16 cellular contexts compared by ENCODE assay signal in the genomic region with DNA sequence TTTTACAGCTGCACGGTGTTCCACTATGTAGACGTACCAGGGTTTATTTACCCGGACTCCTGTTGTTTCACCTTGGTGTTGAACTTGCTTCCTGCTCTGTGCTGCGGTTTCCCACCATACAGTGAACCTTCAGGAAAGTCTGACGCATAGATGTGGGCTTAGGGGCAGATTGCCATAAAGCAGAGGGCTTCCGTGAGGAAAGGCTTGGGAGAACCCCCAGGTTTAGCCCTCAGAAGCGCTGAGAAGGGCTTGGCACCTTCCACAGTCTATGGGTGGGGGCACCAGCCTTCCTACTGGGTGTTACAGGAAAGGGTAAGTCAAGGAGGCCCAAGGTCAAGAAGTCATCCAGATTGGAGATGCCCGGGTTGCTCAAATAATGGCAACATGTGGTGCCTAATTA. TPM values are rescaled to one million over a fixed set of nuclear protein-coding genes. Genes with fewer than 3 reads are reported as not detected.
DNase-seq lines count a peak whose midpoint lies in the region; ATAC-seq and TF ChIP-seq lines count a peak whose summit lies in the region.
"Had no signal": no experiment of that assay in that cellular context is flagged by ENCODE, and none has a peak within 500 bp of the region (broad histone marks: within the 10 kb centered on the region; RNA-seq: fewer than 3 reads in every experiment).

No MANE protein-coding gene starts in this region.

- DNase-seq in activated CD4-positive, alpha-beta T cell treated with anti-CD3 and anti-CD28 coated beads, Interleukin-2, amount 10 ng/mL, durations not matched to agents 24 days and 14 days = no peak
- DNase-seq in activated CD4-positive, alpha-beta T cell treated with anti-CD3 and anti-CD28 coated beads, Interleukin-2, amount 50 U/mL, for 4 hours = no peak
- DNase-seq in SK-N-MC (ENCODE audit: low read depth, low spot score) (no peak), fibroblast of mammary gland (ENCODE audit: low read depth) (peak; percentile 39), NCI-H1048 (lab: John Stamatoyannopoulos, UW) (no peak), RKO (ENCODE audit: low spot score) (no peak), GM10248 (ENCODE audit: extremely low spot score) (no peak)
- no peak for DNase-seq in stimulated activated effector memory CD8-positive, alpha-beta T cell treated with anti-CD3 and anti-CD28 coated beads, Interleukin-12 subunit alpha, Interleukin-12 subunit beta, amount 100 ng/mL, for 72 hours (ENCODE audit: low spot score in 2 of 2)
- DNase-seq: foreskin fibroblast, islet precursor cell, MG63, natural killer cell, NCI-H2227 treated with DMSO at 0.1 percent for 48 hours, T-helper 2 cell had no signal

- no peaks in the 10 kb centered on the region for H3K9me3 ChIP-seq in SK-N-MC (ENCODE audit: low read depth, low read length)
- H3K9me3 ChIP-seq: MG63 had no signal

- CTCF ChIA-PET in GM10248 (lab: Yijun Ruan, JAX) = interaction anchor here (1.2 to 4.4 kb wide), 2 partner anchors 28 to 40 kb away, joined by 3 to 21 read pairs; no protein-coding TSS in a partner anchor

- intact Hi-C loops in activated CD4-positive, alpha-beta T cell treated with anti-CD3 and anti-CD28 coated beads, Interleukin-2, amount 10 ng/mL, durations not matched to agents 24 days and 14 days (cut with micrococcal nuclease) = no loop called here

- POLR2A ChIA-PET in GM10248 (lab: Yijun Ruan, JAX) = no interaction called here

- peak overlapping the region; percentile 10 for H3K27ac Mint-ChIP-seq in activated CD4-positive, alpha-beta T cell treated with anti-CD3 and anti-CD28 coated beads, Interleukin-2, amount 10 ng/mL, durations not matched to agents 24 days and 14 days
- no peak overlapping the region for H3K27ac Mint-ChIP-seq in stimulated activated effector memory CD8-positive, alpha-beta T cell treated with anti-CD3 and anti-CD28 coated beads, Interleukin-12 subunit alpha, Interleukin-12 subunit beta, amount 100 ng/mL, for 72 hours
- H3K27ac Mint-ChIP-seq: activated naive CD4-positive, alpha-beta T cell treated with anti-CD3 and anti-CD28 coated beads, Interleukin-2, amount 50 U/mL, for 24 hours; natural killer cell had no signal

- H3K4me3 Mint-ChIP-seq in activated CD4-positive, alpha-beta T cell treated with anti-CD3 and anti-CD28 coated beads, Interleukin-2, amount 10 ng/mL, durations not matched to agents 24 days and 14 days = no peak overlapping the region
- H3K4me3 Mint-ChIP-seq in stimulated activated effector memory CD8-positive, alpha-beta T cell treated with anti-CD3 and anti-CD28 coated beads, Interleukin-12 subunit alpha, Interleukin-12 subunit beta, amount 100 ng/mL, for 72 hours = no peak overlapping the region
- H3K4me3 Mint-ChIP-seq: activated naive CD4-positive, alpha-beta T cell treated with anti-CD3 and anti-CD28 coated beads, Interleukin-2, amount 50 U/mL, for 24 hours; natural killer cell had no signal

- H3K9ac ChIP-seq in SK-N-MC (ENCODE audit: insufficient read length) = peak overlapping the region; percentile 69

- H3K36me3 ChIP-seq in SK-N-MC (ENCODE audit: insufficient read depth, low read length) = no peaks in the 10 kb centered on the region
- H3K36me3 ChIP-seq: MG63 had no signal

- H3K4me1 Mint-ChIP-seq in activated CD4-positive, alpha-beta T cell treated with anti-CD3 and anti-CD28 coated beads, Interleukin-2, amount 10 ng/mL, durations not matched to agents 24 days and 14 days = peaks cover 20% of the 10 kb centered on the region
- H3K4me1 Mint-ChIP-seq in stimulated activated effector memory CD8-positive, alpha-beta T cell treated with anti-CD3 and anti-CD28 coated beads, Interleukin-12 subunit alpha, Interleukin-12 subunit beta, amount 100 ng/mL, for 72 hours = peaks cover 33% of the 10 kb centered on the region
- H3K4me1 Mint-ChIP-seq: activated naive CD4-positive, alpha-beta T cell treated with anti-CD3 and anti-CD28 coated beads, Interleukin-2, amount 50 U/mL, for 24 hours; natural killer cell had no signal

- no peaks in the 10 kb centered on the region for H3K36me3 Mint-ChIP-seq in activated CD4-positive, alpha-beta T cell treated with anti-CD3 and anti-CD28 coated beads, Interleukin-2, amount 10 ng/mL, durations not matched to agents 24 days and 14 days (ENCODE audit: low read depth)
- no peaks in the 10 kb centered on the region for H3K36me3 Mint-ChIP-seq in stimulated activated effector memory CD8-positive, alpha-beta T cell treated with anti-CD3 and anti-CD28 coated beads, Interleukin-12 subunit alpha, Interleukin-12 subunit beta, amount 100 ng/mL, for 72 hours
- H3K36me3 Mint-ChIP-seq: activated naive CD4-positive, alpha-beta T cell treated with anti-CD3 and anti-CD28 coated beads, Interleukin-2, amount 50 U/mL, for 24 hours; natural killer cell had no signal

- peak; percentile 12 for ATAC-seq in stimulated activated effector memory CD8-positive, alpha-beta T cell treated with anti-CD3 and anti-CD28 coated beads, Interleukin-12 subunit alpha, Interleukin-12 subunit beta, amount 100 ng/mL, for 72 hours
- ATAC-seq: natural killer cell had no signal

- peak overlapping the region; percentile 94 for H3K27ac ChIP-seq in SK-N-MC

- H3K4me3 ChIP-seq in SK-N-MC (peak overlapping the region; percentile 64; the same call in 1 of the 2 replicates), fibroblast of mammary gland (ENCODE audit: control insufficient read depth, low read depth, low read length) (no peak overlapping the region)
- H3K4me3 ChIP-seq: coronary artery, MG63 had no signal

- H3K27me3 Mint-ChIP-seq in activated CD4-positive, alpha-beta T cell treated with anti-CD3 and anti-CD28 coated beads, Interleukin-2, amount 10 ng/mL, durations not matched to agents 24 days and 14 days = peaks cover 40% of the 10 kb centered on the region

- H3K9me3 Mint-ChIP-seq in activated CD4-positive, alpha-beta T cell treated with anti-CD3 and anti-CD28 coated beads, Interleukin-2, amount 10 ng/mL, durations not matched to agents 24 days and 14 days = no peaks in the 10 kb centered on the region
- H3K9me3 Mint-ChIP-seq in stimulated activated effector memory CD8-positive, alpha-beta T cell treated with anti-CD3 and anti-CD28 coated beads, Interleukin-12 subunit alpha, Interleukin-12 subunit beta, amount 100 ng/mL, for 72 hours = no peaks in the 10 kb centered on the region
- H3K9me3 Mint-ChIP-seq: activated naive CD4-positive, alpha-beta T cell treated with anti-CD3 and anti-CD28 coated beads, Interleukin-2, amount 50 U/mL, for 24 hours; natural killer cell had no signal

- TF ChIP-seq CTCF in fibroblast of mammary gland (conservative IDR thresholded peaks at IDR 0.05; ENCODE audit: control insufficient read depth, insufficient read depth, low read depth, low read length) (no peak), GM10248 (IDR thresholded peaks at IDR 0.05; ENCODE audit: control extremely low read depth, extremely low read depth, low read depth, missing control alignments) (no peak)

RNA-seq across cellular contexts. Expression of a gene that starts 19.2 kb away (rescaled TPM):
- total RNA-seq in activated CD4-positive, alpha-beta T cell treated with anti-CD3 and anti-CD28 coated beads, Interleukin-2, amount 10 ng/mL, durations not matched to agents 24 days and 14 days = 47.4 and 50.1 TPM in 2 replicates
